11 cellular contexts compared by ENCODE assay signal in the genomic region with DNA sequence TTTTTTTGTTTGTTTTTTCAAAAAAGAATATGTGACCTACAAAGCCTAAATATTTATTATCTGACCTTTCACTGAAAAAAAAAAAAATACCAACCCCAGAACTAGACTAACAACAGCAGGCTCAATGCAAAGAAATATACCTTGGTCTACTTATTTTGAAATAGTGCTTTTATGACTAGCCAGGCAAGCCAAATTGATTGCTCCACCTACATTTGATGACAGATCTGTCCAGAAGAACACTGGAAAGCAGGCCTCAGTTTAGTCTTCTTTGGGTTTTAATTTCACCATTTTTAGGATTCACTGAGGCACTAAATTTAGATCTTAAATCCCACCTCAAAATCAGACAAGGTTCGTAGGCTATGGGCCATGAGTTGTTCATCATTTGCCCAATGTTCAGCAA.
DNase-seq lines count a peak whose midpoint lies in the region; ATAC-seq, FAIRE-seq and TF ChIP-seq lines count a peak whose summit lies in the region.
"Had no signal": no experiment of that assay in that cellular context is flagged by ENCODE, and none has a peak within 500 bp of the region (broad histone marks: within the 10 kb centered on the region; RNA-seq: fewer than 3 reads in every experiment).

No MANE protein-coding gene starts in this region.

- ATAC-seq in pancreas (no peak), GM21381 (IDR thresholded peaks at IDR 0.05; ENCODE audit: unreplicated experiment) (no peak)

- BruUV-seq in Calu3 (replicated peaks; lab: Mats Ljungman, UMichigan): no TSS peak

- WGBS in sigmoid colon, 2 donors: 74 to 75% methylated on average over 1 of the region's 1 CpG
- 73 to 79% methylated on average over 1 of the region's 1 CpG for WGBS in pancreas, 2 donors

- H2AFZ ChIP-seq in fibroblast of lung (ENCODE audit: low read length): no peak overlapping the region

- no peak for DNase-seq in Calu3
- no peak for DNase-seq in fibroblast of lung (ENCODE audit: low read depth in 2 of 2)
- no peak for DNase-seq in sigmoid colon
- no peak for DNase-seq in HPDE6-E6E7 (ENCODE audit: extremely low spot score)
- no peak for DNase-seq in pancreas
- no peak for DNase-seq in MG63
- DNase-seq: activated CD4-positive, CD25-positive, alpha-beta regulatory T cell had no signal

- H3K4me3 ChIP-seq in fibroblast of lung (replicated peaks in 1 of 4; ENCODE audit: control extremely low read depth in 1 of 4, insufficient read depth in 1 of 4, low read depth in 3 of 4, low read length in 4 of 4) (no peak overlapping the region), sigmoid colon (no peak overlapping the region), pancreas (no peak overlapping the region), MG63 (no peak overlapping the region)

- peaks cover 12% of the 10 kb centered on the region for H3K4me1 ChIP-seq in fibroblast of lung (ENCODE audit: control insufficient read depth, extremely low read depth, insufficient read depth, low read length)
- peaks cover 0 to 79% (median 73%) of the 10 kb centered on the region in 4 donors for H3K4me1 ChIP-seq in sigmoid colon
- H3K4me1 ChIP-seq in pancreas: peaks cover 0 to 9% (median 5%) of the 10 kb centered on the region in 3 donors

- H3K27me3 ChIP-seq in fibroblast of lung (ENCODE audit: control insufficient read depth, insufficient read depth, low read length): no peaks in the 10 kb centered on the region
- no peaks in the 10 kb centered on the region for H3K27me3 ChIP-seq in sigmoid colon
- H3K27me3 ChIP-seq in pancreas: no peaks in the 10 kb centered on the region
- H3K27me3 ChIP-seq in MG63: no peaks in the 10 kb centered on the region

- H3K27me3 Mint-ChIP-seq in Calu3 (ENCODE audit: unreplicated experiment): no peaks in the 10 kb centered on the region
- H3K27me3 Mint-ChIP-seq in activated naive CD8-positive, alpha-beta T cell: no peaks in the 10 kb centered on the region

- peak overlapping the region; percentile 48 for H3K4me2 ChIP-seq in fibroblast of lung (ENCODE audit: extremely low read depth, insufficient read depth, low read length)

- peaks cover 32% of the 10 kb centered on the region for H3K36me3 Mint-ChIP-seq in Calu3 (ENCODE audit: insufficient read depth, unreplicated experiment)
- peaks cover 36% of the 10 kb centered on the region for H3K36me3 Mint-ChIP-seq in activated naive CD8-positive, alpha-beta T cell

- peaks cover 35% of the 10 kb centered on the region for H3K4me1 Mint-ChIP-seq in Calu3 (ENCODE audit: low read depth, unreplicated experiment)
- H3K4me1 Mint-ChIP-seq in activated naive CD8-positive, alpha-beta T cell (ENCODE audit: low read depth): peaks cover 48% of the 10 kb centered on the region

- peak overlapping the region; percentile 66 for H3K27ac Mint-ChIP-seq in Calu3 (ENCODE audit: unreplicated experiment)
- peak overlapping the region; percentile 62 for H3K27ac Mint-ChIP-seq in activated naive CD8-positive, alpha-beta T cell
- H3K27ac Mint-ChIP-seq: activated T-helper 2 cell treated with anti-CD3 and anti-CD28 coated beads, Interferon-gamma antibody, Interleukin-2, Interleukin-4, amounts not matched to agents 10 μg/mL and 5 μg/mL and 100 μg/mL, durations not matched to agents 14 hours and 24 hours and 36 hours had no signal

- H4K20me1 ChIP-seq in fibroblast of lung (ENCODE audit: control insufficient read depth, extremely low read depth, insufficient read depth, low read length): no peaks in the 10 kb centered on the region

- H3K79me2 ChIP-seq in fibroblast of lung (ENCODE audit: control insufficient read depth, insufficient read depth, low read length): no peaks in the 10 kb centered on the region

- peaks cover 3% of the 10 kb centered on the region for H3K36me3 ChIP-seq in fibroblast of lung (ENCODE audit: control insufficient read depth, insufficient read depth, low read length)
- peaks cover 0 to 7% (median 1%) of the 10 kb centered on the region in 4 donors for H3K36me3 ChIP-seq in sigmoid colon
- H3K36me3 ChIP-seq in pancreas: no peaks in the 10 kb centered on the region
- peaks cover 26% of the 10 kb centered on the region for H3K36me3 ChIP-seq in MG63

- no peak for TF ChIP-seq POLR2A in sigmoid colon (IDR thresholded peaks at IDR 0.05)

- H3K9me3 ChIP-seq in fibroblast of lung (ENCODE audit: control insufficient read depth, insufficient read depth, low read depth, low read length) (no peaks in the 10 kb centered on the region), sigmoid colon (no peaks in the 10 kb centered on the region), pancreas (no peaks in the 10 kb centered on the region), MG63 (peaks cover 9% of the 10 kb centered on the region)

- no peak for TF ChIP-seq EP300 in sigmoid colon (IDR thresholded peaks at IDR 0.05)

- no peak overlapping the region for H3K9ac ChIP-seq in fibroblast of lung (ENCODE audit: insufficient read depth, low read length)

- H3K4me3 Mint-ChIP-seq in Calu3 (ENCODE audit: low read depth, unreplicated experiment): peak overlapping the region; percentile 58
- H3K4me3 Mint-ChIP-seq in activated naive CD8-positive, alpha-beta T cell: no peak overlapping the region

- H3K27ac ChIP-seq in fibroblast of lung (ENCODE audit: insufficient read depth, low read length) (peak overlapping the region; percentile 66), sigmoid colon (peak overlapping the region; percentile 80 to 92 (median 85)), pancreas (peak overlapping the region in 2 of 4 donors; percentile 65 to 69)
- H3K27ac ChIP-seq: HL-60 had no signal

- intact Hi-C loops in Calu3 (cut with micrococcal nuclease; ENCODE audit: unreplicated experiment) (no loop called here), sigmoid colon (cut with DNase I) (loop anchor here (5.0 kb wide), 2 partner anchors 95 to 165 kb away; a partner anchor contains a TSS), pancreas (cut with DNase I) (no loop called here)

- FAIRE-seq in pancreas (lab: Jason Lieb, UNC): no peak

- H3K9me3 Mint-ChIP-seq in Calu3 (ENCODE audit: low read depth, unreplicated experiment): peaks cover 8% of the 10 kb centered on the region
- H3K9me3 Mint-ChIP-seq in activated naive CD8-positive, alpha-beta T cell (ENCODE audit: low read depth): peaks cover 19% of the 10 kb centered on the region

- CTCF ChIA-PET in Calu3 (lab: Charles Lee): no interaction called here

- no peak for TF ChIP-seq CTCF in Calu3 (IDR thresholded peaks at IDR 0.05; ENCODE audit: unreplicated experiment)
- no peak for TF ChIP-seq CTCF in fibroblast of lung (conservative IDR thresholded peaks at IDR 0.05 in 1 of 2, IDR thresholded peaks at IDR 0.05 in 1 of 2; ENCODE audit: low read depth in 1 of 2, low read length in 2 of 2)
- no peak for TF ChIP-seq CTCF in sigmoid colon (IDR thresholded peaks at IDR 0.05)
- TF ChIP-seq CTCF in pancreas (IDR thresholded peaks at IDR 0.05): no peak
